ENCODE assay signal across 1 cellular context in genomic region chr5:66582499-66582898, GRCh38.
TF ChIP-seq lines count a peak whose summit lies in the region.

No MANE protein-coding gene starts in this region.

TF ChIP-seq in GM23338, 12 proteins besides CTCF, POLR2A, EP300 and RAD21 (continued from another document):
- TF ChIP-seq ZNF462 (CRISPR knock-in tag; IDR thresholded peaks at IDR 0.05): no peak
- no peak for TF ChIP-seq ZNF331 (CRISPR knock-in tag; IDR thresholded peaks at IDR 0.05; ENCODE audit: low read depth)
- TF ChIP-seq ZNF114 (CRISPR knock-in tag; IDR thresholded peaks at IDR 0.05): no peak
- TF ChIP-seq NANOG (IDR thresholded peaks at IDR 0.05; ENCODE audit: borderline replicate concordance): no peak
- no peak for TF ChIP-seq ETS1 (IDR thresholded peaks at IDR 0.05)
- no peak for TF ChIP-seq STAT1 (IDR thresholded peaks at IDR 0.05; ENCODE audit: unreplicated experiment)
- no peak for TF ChIP-seq POLR2AphosphoS5 (IDR thresholded peaks at IDR 0.05; ENCODE audit: low read depth)
